ENCODE assay signal across 15 cellular contexts in genomic region chr6:3286641-3287171, GRCh38. TPM values are rescaled to one million over a fixed set of nuclear protein-coding genes. Genes with fewer than 3 reads are reported as not detected.
"Had no signal": no experiment of that assay in that cellular context is flagged by ENCODE, and none has a peak within 500 bp of the region (broad histone marks: within the 10 kb centered on the region; RNA-seq: fewer than 3 reads in every experiment).

No MANE protein-coding gene starts in this region.

- H3K9me3 ChIP-seq: gastroesophageal sphincter, left ventricle myocardium inferior, thoracic aorta had no signal

- H3K27me3 ChIP-seq: gastroesophageal sphincter had no signal

- H3K36me3 ChIP-seq: thoracic aorta had no signal

- DNase-seq: activated CD4-positive, alpha-beta T cell treated with anti-CD3 and anti-CD28 coated beads for 4 hours; activated CD8-positive, alpha-beta memory T cell treated with anti-CD3 and anti-CD28 coated beads, Interleukin-2, amount 50 U/mL, for 48 hours; activated CD8-positive, alpha-beta T cell treated with anti-CD3 and anti-CD28 coated beads for 36 hours; activated naive CD4-positive, alpha-beta T cell treated with Interleukin-2 at 50 U/mL for 16 hours; activated naive CD8-positive, alpha-beta T cell treated with anti-CD3 and anti-CD28 coated beads, Interleukin-2, amount 50 U/mL, for 24 hours; effector memory CD8-positive, alpha-beta T cell; left ventricle myocardium inferior; stimulated activated naive CD8-positive, alpha-beta T cell treated with anti-CD3 and anti-CD28 coated beads, Interleukin-15, Interleukin-2, amounts not matched to agents 100 U/mL and 50 U/mL, for 24 hours; T-helper 1 cell had no signal

- H3K4me3 ChIP-seq: gastroesophageal sphincter, left ventricle myocardium inferior, SK-N-MC, thoracic aorta had no signal

- ATAC-seq: activated CD8-positive, alpha-beta T cell treated with anti-CD3 and anti-CD28 coated beads for 36 hours; activated naive CD8-positive, alpha-beta T cell treated with anti-CD3 and anti-CD28 coated beads, Interleukin-2, amount 50 U/mL, for 24 hours; effector memory CD8-positive, alpha-beta T cell; gastroesophageal sphincter; right cardiac atrium; stimulated activated naive CD8-positive, alpha-beta T cell treated with anti-CD3 and anti-CD28 coated beads, Interleukin-15, Interleukin-2, amounts not matched to agents 100 U/mL and 50 U/mL, for 24 hours had no signal

- H3K27ac ChIP-seq: gastroesophageal sphincter, left ventricle myocardium inferior, SK-N-MC, thoracic aorta, VCaP had no signal

- FAIRE-seq: keratinocyte had no signal

RNA-seq across cellular contexts. Expression of gene TUBB2B, which starts 59.3 kb away (rescaled TPM):
- polyA plus RNA-seq: keratinocyte had no signal
